34 cellular contexts compared by ENCODE assay signal in the genomic region with DNA sequence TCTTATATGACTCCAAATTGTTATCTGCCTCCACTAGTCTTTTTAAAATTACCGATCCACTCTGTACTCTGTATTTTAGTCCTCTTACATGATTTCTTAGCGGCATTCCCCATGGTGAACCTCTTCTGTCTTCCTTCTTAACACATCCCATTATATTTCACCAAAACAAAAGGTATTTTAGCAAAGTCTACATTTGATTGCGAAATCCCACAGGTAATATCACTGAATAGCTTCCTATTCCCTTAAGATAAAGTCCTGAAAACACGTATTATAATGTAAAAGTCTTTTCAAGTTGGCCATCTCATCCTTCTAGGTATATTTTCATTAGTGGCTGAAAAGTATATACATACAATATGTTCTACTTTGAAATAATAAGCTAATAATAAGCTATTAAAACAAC.
"Had no signal": no experiment of that assay in that cellular context is flagged by ENCODE, and none has a peak within 500 bp of the region (broad histone marks: within the 10 kb centered on the region; RNA-seq: fewer than 3 reads in every experiment).

No MANE protein-coding gene starts in this region.

- H3K4me3 Mint-ChIP-seq: activated B cell treated with CpG ODN at 0.5 μM for 24 hours; activated CD4-positive, alpha-beta memory T cell treated with anti-CD3 and anti-CD28 coated beads for 36 hours; activated CD4-positive, alpha-beta T cell treated with anti-CD3 and anti-CD28 coated beads, Interleukin-2, amount 10 ng/mL, durations not matched to agents 24 days and 14 days; activated CD8-positive, alpha-beta T cell treated with anti-CD3 and anti-CD28 coated beads for 36 hours; activated naive CD4-positive, alpha-beta T cell treated with anti-CD3 and anti-CD28 coated beads, Interleukin-2, amount 10 ng/mL, durations not matched to agents 7 days and 5 days; activated naive CD8-positive, alpha-beta T cell treated with anti-CD3 and anti-CD28 coated beads for 36 hours; activated T-cell treated with anti-CD3 and anti-CD28 coated beads, Interleukin-2, amount 50 U/mL, for 4 hours; activated T-cell treated with anti-CD3 and anti-CD28 coated beads, Interleukin-2, amount 50 U/mL, for 72 hours; activated T-helper 1 cell treated with anti-CD3 and anti-CD28 coated beads, Interleukin-12 subunit alpha, Interleukin-12 subunit beta, Interleukin-2, Interleukin-4 antibody, amounts not matched to agents 30 ng/mL and 10 ng/mL and 1 ng/mL, durations not matched to agents 14 hours and 24 hours and 36 hours; activated T-helper 17 cell treated with anti-CD3 and anti-CD28 coated beads, Interleukin-2, amount 50 U/mL, for 72 hours; T-helper 1 cell treated with Interleukin-12 subunit alpha and Interleukin-12 subunit beta and Interleukin-4 antibody, amounts not matched to agents 30 μg/mL and 1 μg/mL, for 36 hours; T-helper 2 cell treated with Interferon-gamma antibody and Interleukin-4, amounts not matched to agents 5 μg/mL and 100 μg/mL, for 36 hours had no signal

- H3K27me3 ChIP-seq: adrenal gland, body of pancreas, brain microvascular endothelial cell, breast epithelium had no signal

- ATAC-seq: activated CD8-positive, alpha-beta T cell treated with anti-CD3 and anti-CD28 coated beads for 36 hours; activated naive CD4-positive, alpha-beta T cell treated with anti-CD3 and anti-CD28 coated beads, Interleukin-2, amount 50 U/mL, for 72 hours; activated T-cell treated with anti-CD3 and anti-CD28 coated beads, Interleukin-2, amount 50 U/mL, for 4 hours; activated T-cell treated with anti-CD3 and anti-CD28 coated beads, Interleukin-2, amount 50 U/mL, for 72 hours; activated T-helper 17 cell treated with anti-CD3 and anti-CD28 coated beads, Interleukin-2, amount 50 U/mL, for 72 hours; body of pancreas had no signal

- H3K9me3 Mint-ChIP-seq: activated CD4-positive, alpha-beta T cell treated with anti-CD3 and anti-CD28 coated beads, Interleukin-2, amount 10 ng/mL, durations not matched to agents 24 days and 14 days; activated T-helper 1 cell treated with anti-CD3 and anti-CD28 coated beads, Interleukin-12 subunit alpha, Interleukin-12 subunit beta, Interleukin-2, Interleukin-4 antibody, amounts not matched to agents 30 ng/mL and 10 ng/mL and 1 ng/mL, durations not matched to agents 14 hours and 24 hours and 36 hours; T-helper 1 cell treated with Interleukin-12 subunit alpha and Interleukin-12 subunit beta and Interleukin-4 antibody, amounts not matched to agents 30 μg/mL and 1 μg/mL, for 36 hours had no signal

- H3K9me3 ChIP-seq: adrenal gland, body of pancreas, breast epithelium had no signal

- H3K4me3 ChIP-seq: adrenal gland, body of pancreas, breast epithelium had no signal

- H3K36me3 ChIP-seq: adrenal gland, brain microvascular endothelial cell, breast epithelium had no signal

- H3K27me3 Mint-ChIP-seq: activated B cell treated with CpG ODN at 0.5 μM for 24 hours; activated CD4-positive, alpha-beta memory T cell treated with anti-CD3 and anti-CD28 coated beads for 36 hours; activated CD4-positive, alpha-beta T cell treated with anti-CD3 and anti-CD28 coated beads, Interleukin-2, amount 10 ng/mL, durations not matched to agents 24 days and 14 days; activated CD8-positive, alpha-beta T cell treated with anti-CD3 and anti-CD28 coated beads for 36 hours; activated naive CD4-positive, alpha-beta T cell treated with anti-CD3 and anti-CD28 coated beads, Interleukin-2, amount 10 ng/mL, durations not matched to agents 7 days and 5 days; activated naive CD8-positive, alpha-beta T cell treated with anti-CD3 and anti-CD28 coated beads for 36 hours; activated T-helper 17 cell treated with anti-CD3 and anti-CD28 coated beads, Interleukin-2, amount 50 U/mL, for 72 hours had no signal

- DNase-seq: activated B cell treated with CpG ODN at 0.5 μM for 24 hours; activated CD4-positive, alpha-beta memory T cell treated with anti-CD3 and anti-CD28 coated beads for 36 hours; activated CD4-positive, alpha-beta T cell treated with anti-CD3 and anti-CD28 coated beads for 4 hours; activated CD4-positive, alpha-beta T cell treated with anti-CD3 and anti-CD28 coated beads, Interleukin-2, amount 10 ng/mL, durations not matched to agents 24 days and 14 days; activated CD4-positive, alpha-beta T cell treated with anti-CD3 and anti-CD28 coated beads, Interleukin-2, amount 50 U/mL, for 1 hour; activated CD4-positive, alpha-beta T cell treated with anti-CD3 and anti-CD28 coated beads, Interleukin-2, amount 50 U/mL, for 4 hours; activated CD4-positive, CD25-positive, alpha-beta regulatory T cell treated with anti-CD3 and anti-CD28 coated beads, Interleukin-2, amount 50 U/mL, for 72 hours; activated CD8-positive, alpha-beta memory T cell treated with anti-CD3 and anti-CD28 coated beads, Interleukin-2, amount 50 U/mL, for 4 hours; activated CD8-positive, alpha-beta T cell treated with anti-CD3 and anti-CD28 coated beads for 36 hours; activated effector memory CD4-positive, alpha-beta T cell treated with anti-CD3 and anti-CD28 coated beads, Interleukin-2, amount 50 U/mL, for 16 hours; activated gamma-delta T cell treated with Interleukin-2 at 50 U/mL for 16 hours; activated naive CD4-positive, alpha-beta T cell; activated naive CD4-positive, alpha-beta T cell treated with anti-CD3 and anti-CD28 coated beads, Interleukin-2, amount 10 ng/mL, durations not matched to agents 7 days and 5 days; activated naive CD8-positive, alpha-beta T cell treated with anti-CD3 and anti-CD28 coated beads for 36 hours; activated T-cell treated with anti-CD3 and anti-CD28 coated beads for 4 hours; activated T-cell treated with anti-CD3 and anti-CD28 coated beads, Interleukin-2, amount 50 U/mL, for 1 hour; activated T-cell treated with anti-CD3 and anti-CD28 coated beads, Interleukin-2, amount 50 U/mL, for 4 hours; activated T-cell treated with anti-CD3 and anti-CD28 coated beads, Interleukin-2, amount 50 U/mL, for 72 hours; adrenal gland; amniotic stem cell; aorta; body of pancreas; brain microvascular endothelial cell; central memory CD4-positive, alpha-beta T cell; T-helper 1 cell; T-helper 2 cell; T-helper 9 cell had no signal

- H3K4me1 ChIP-seq: adrenal gland, body of pancreas, breast epithelium had no signal

- H3K36me3 Mint-ChIP-seq: activated CD4-positive, alpha-beta memory T cell treated with anti-CD3 and anti-CD28 coated beads for 36 hours; activated naive CD4-positive, alpha-beta T cell treated with anti-CD3 and anti-CD28 coated beads, Interleukin-2, amount 10 ng/mL, durations not matched to agents 7 days and 5 days; activated naive CD4-positive, alpha-beta T cell treated with anti-CD3 and anti-CD28 coated beads, Interleukin-2, amount 50 U/mL, for 72 hours; activated naive CD8-positive, alpha-beta T cell treated with anti-CD3 and anti-CD28 coated beads for 36 hours had no signal

- H3K27ac ChIP-seq: adrenal gland, body of pancreas, brain microvascular endothelial cell, breast epithelium, VCaP had no signal

- H3K4me1 Mint-ChIP-seq: activated B cell treated with CpG ODN at 0.5 μM for 24 hours; activated CD4-positive, alpha-beta T cell treated with anti-CD3 and anti-CD28 coated beads, Interleukin-2, amount 10 ng/mL, durations not matched to agents 24 days and 14 days; activated naive CD4-positive, alpha-beta T cell treated with anti-CD3 and anti-CD28 coated beads, Interleukin-2, amount 10 ng/mL, durations not matched to agents 7 days and 5 days; activated naive CD8-positive, alpha-beta T cell treated with anti-CD3 and anti-CD28 coated beads for 36 hours; activated T-helper 17 cell treated with anti-CD3 and anti-CD28 coated beads, Interleukin-2, amount 50 U/mL, for 72 hours had no signal

- H3K27ac Mint-ChIP-seq: activated B cell treated with CpG ODN at 0.5 μM for 24 hours; activated CD4-positive, alpha-beta memory T cell treated with anti-CD3 and anti-CD28 coated beads for 36 hours; activated CD4-positive, alpha-beta T cell treated with anti-CD3 and anti-CD28 coated beads, Interleukin-2, amount 10 ng/mL, durations not matched to agents 24 days and 14 days; activated CD8-positive, alpha-beta T cell treated with anti-CD3 and anti-CD28 coated beads for 36 hours; activated naive CD4-positive, alpha-beta T cell treated with anti-CD3 and anti-CD28 coated beads, Interleukin-2, amount 10 ng/mL, durations not matched to agents 7 days and 5 days; activated naive CD4-positive, alpha-beta T cell treated with anti-CD3 and anti-CD28 coated beads, Interleukin-2, amount 50 U/mL, for 72 hours; activated naive CD8-positive, alpha-beta T cell treated with anti-CD3 and anti-CD28 coated beads for 36 hours; activated T-cell treated with anti-CD3 and anti-CD28 coated beads, Interleukin-2, amount 50 U/mL, for 72 hours; activated T-helper 1 cell treated with anti-CD3 and anti-CD28 coated beads, Interleukin-12 subunit alpha, Interleukin-12 subunit beta, Interleukin-2, Interleukin-4 antibody, amounts not matched to agents 30 ng/mL and 10 ng/mL and 1 ng/mL, durations not matched to agents 14 hours and 24 hours and 36 hours; activated T-helper 17 cell treated with anti-CD3 and anti-CD28 coated beads, Interleukin-2, amount 50 U/mL, for 72 hours; T-helper 1 cell treated with Interleukin-12 subunit alpha and Interleukin-12 subunit beta and Interleukin-4 antibody, amounts not matched to agents 30 μg/mL and 1 μg/mL, for 36 hours; T-helper 2 cell treated with Interferon-gamma antibody and Interleukin-4, amounts not matched to agents 5 μg/mL and 100 μg/mL, for 36 hours had no signal
